In the genomic region with DNA sequence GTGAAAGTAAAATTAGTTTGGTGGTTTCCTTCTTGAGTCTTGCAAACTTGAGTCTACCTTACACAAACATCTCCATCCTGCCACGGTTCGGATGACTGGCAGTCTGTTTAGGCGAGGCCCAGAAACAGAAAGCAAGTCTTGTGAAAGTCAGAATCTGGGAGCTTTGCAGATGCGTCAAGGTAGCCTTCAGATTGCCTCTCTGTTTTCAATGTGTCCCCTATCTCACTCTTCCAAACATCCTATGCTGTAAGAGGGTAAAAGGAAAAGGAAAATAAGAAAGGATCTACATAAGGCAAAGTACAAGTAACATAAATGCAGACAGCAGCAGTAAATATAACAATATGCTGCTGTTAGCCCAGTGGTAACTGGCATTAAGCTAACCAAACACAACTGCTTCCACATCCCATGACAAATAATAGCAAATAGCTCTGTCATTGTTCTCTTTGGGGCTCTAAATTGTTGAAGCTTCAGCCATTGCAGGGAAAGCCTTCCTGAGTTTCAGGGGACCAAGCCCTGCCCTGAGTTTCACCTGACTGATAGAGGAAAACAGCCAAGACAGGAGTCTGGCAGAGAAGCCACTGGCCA, we compare ENCODE assay signal across 9 cellular contexts. TPM values are rescaled to one million over a fixed set of nuclear protein-coding genes. Genes with fewer than 3 reads are reported as not detected.
DNase-seq lines count a peak whose midpoint lies in the region; ATAC-seq and TF ChIP-seq lines count a peak whose summit lies in the region.
"Had no signal": no experiment of that assay in that cellular context is flagged by ENCODE, and none has a peak within 500 bp of the region (broad histone marks: within the 10 kb centered on the region; RNA-seq: fewer than 3 reads in every experiment).

No MANE protein-coding gene starts in this region.

- TF ChIP-seq CTCF in chondrocyte (IDR thresholded peaks at IDR 0.05) (no peak), foreskin fibroblast (IDR thresholded peaks at IDR 0.05; ENCODE audit: low read depth, low read length) (no peak), WERI-Rb-1 (IDR thresholded peaks at IDR 0.05; ENCODE audit: low read depth, low read length) (no peak)

- no peaks in the 10 kb centered on the region for H3K27me3 ChIP-seq in WERI-Rb-1 (ENCODE audit: insufficient read depth, low read depth, severe bottlenecking)
- H3K27me3 ChIP-seq: SJCRH30 had no signal

- H3K9me3 Mint-ChIP-seq in chondrocyte (ENCODE audit: low read depth): no peaks in the 10 kb centered on the region

- peak; percentile 45 for DNase-seq in activated CD4-positive, CD25-positive, alpha-beta regulatory T cell treated with anti-CD3 and anti-CD28 coated beads, Interleukin-2, amount 50 U/mL, for 16 hours (ENCODE audit: low read depth, low spot score)
- no peak for DNase-seq in chondrocyte (ENCODE audit: low spot score)
- DNase-seq in renal cortical epithelial cell (ENCODE audit: low read depth): peak; percentile 65
- no peak for DNase-seq in retina
- no peak for DNase-seq in foreskin fibroblast
- DNase-seq in WERI-Rb-1: no peak

- no peaks in the 10 kb centered on the region for H3K27me3 Mint-ChIP-seq in chondrocyte (ENCODE audit: low read depth)

- no peak overlapping the region for H3K4me3 Mint-ChIP-seq in chondrocyte (ENCODE audit: unreplicated experiment)

- H3K27ac Mint-ChIP-seq in chondrocyte (ENCODE audit: unreplicated experiment): peak overlapping the region; percentile 68

- peaks cover 81% of the 10 kb centered on the region for H3K4me1 Mint-ChIP-seq in chondrocyte (ENCODE audit: low read depth)

- ATAC-seq in GM18868 (IDR thresholded peaks at IDR 0.05; ENCODE audit: unreplicated experiment): peak; percentile 59
- ATAC-seq in HG02981 (IDR thresholded peaks at IDR 0.05; ENCODE audit: unreplicated experiment): peak; percentile 76

- H3K36me3 ChIP-seq in WERI-Rb-1: no peaks in the 10 kb centered on the region
- H3K36me3 ChIP-seq: SJCRH30 had no signal

- H3K36me3 Mint-ChIP-seq in chondrocyte (ENCODE audit: low read depth): peaks cover 16% of the 10 kb centered on the region

- no peaks in the 10 kb centered on the region for H3K9me3 ChIP-seq in WERI-Rb-1 (ENCODE audit: severe bottlenecking)
- H3K9me3 ChIP-seq: SJCRH30 had no signal

- no peak overlapping the region for H3K27ac ChIP-seq in WERI-Rb-1
- H3K27ac ChIP-seq: SJCRH30 had no signal

- H3K4me3 ChIP-seq in foreskin fibroblast (ENCODE audit: low read depth in 1 of 2, low read length in 2 of 2) (no peak overlapping the region), WERI-Rb-1 (ENCODE audit: low read depth, low read length) (no peak overlapping the region)
- H3K4me3 ChIP-seq: SJCRH30 had no signal

RNA-seq across cellular contexts. Expression of a gene that starts 26.2 kb away (rescaled TPM):
- total RNA-seq in chondrocyte (not detected in 3 replicates), renal cortical epithelial cell (not detected in 2 replicates)

RNA-seq across cellular contexts. Expression of a gene that starts 49.6 kb away (rescaled TPM):
- total RNA-seq in chondrocyte (20.9 to 22.0 TPM (median 21.7 TPM) in 3 replicates), renal cortical epithelial cell (23.6 and 31.7 TPM in 2 replicates)

Comparison
In these comparisons a context has a peak if more than half of its experiments do, and no peak if none do; other contexts are left out.
1. DNase-seq: peak in activated CD4-positive, CD25-positive, alpha-beta regulatory T cell treated with anti-CD3 and anti-CD28 coated beads, Interleukin-2, amount 50 U/mL, for 16 hours (single experiment) and renal cortical epithelial cell (single experiment); none in chondrocyte (single experiment), retina (single experiment), foreskin fibroblast (0 of 2) and WERI-Rb-1 (single experiment).